8 cellular contexts compared by ENCODE assay signal in the genomic region with DNA sequence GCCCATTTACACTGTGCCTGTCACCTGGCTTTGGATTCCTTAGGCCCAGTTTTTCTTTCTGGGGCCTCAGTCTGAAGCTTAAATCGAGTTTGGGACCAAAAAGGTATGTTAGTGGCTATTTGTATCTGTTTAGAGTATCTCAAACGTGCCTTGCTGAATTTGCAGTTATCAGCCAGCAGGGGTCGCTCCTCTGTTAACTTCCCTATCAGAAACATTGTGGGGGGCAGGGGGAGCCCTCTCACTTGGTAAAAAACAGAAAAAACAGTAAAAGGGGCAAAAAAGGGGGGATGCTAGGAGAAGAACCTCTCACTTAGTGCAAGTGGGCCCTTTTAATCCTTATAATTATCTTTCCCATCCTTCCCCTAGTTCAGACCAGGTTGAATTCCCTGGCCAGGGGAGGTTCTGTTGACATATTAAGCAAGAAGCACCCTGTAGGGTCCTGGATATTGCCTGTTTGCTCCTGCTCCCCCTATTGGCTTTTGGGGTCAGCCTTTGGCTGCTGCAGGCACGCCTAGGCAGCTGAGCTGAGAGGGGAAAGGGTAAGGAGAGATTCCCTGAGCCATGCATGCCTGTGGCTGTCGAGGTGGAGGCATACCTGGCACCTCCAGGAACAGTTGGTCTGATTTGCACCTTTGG. TPM values are rescaled to one million over a fixed set of nuclear protein-coding genes. Genes with fewer than 3 reads are reported as not detected.
DNase-seq lines count a peak whose midpoint lies in the region; ATAC-seq and TF ChIP-seq lines count a peak whose summit lies in the region.

No MANE protein-coding gene starts in this region.

- H3K4me1 ChIP-seq in GM23248 (ENCODE audit: insufficient read depth): no peaks in the 10 kb centered on the region
- no peaks in the 10 kb centered on the region for H3K4me1 ChIP-seq in liver (ENCODE audit: control insufficient read depth in 4 of 4, insufficient read depth in 4 of 4, low read length in 3 of 4)

- H4K20me1 ChIP-seq in GM23248 (ENCODE audit: insufficient read depth): no peaks in the 10 kb centered on the region

- no peaks in the 10 kb centered on the region for H3F3A ChIP-seq in GM23248 (ENCODE audit: insufficient read depth)

- H3K79me2 ChIP-seq in GM23248 (ENCODE audit: insufficient read depth): no peaks in the 10 kb centered on the region

- no peak overlapping the region for H2AFZ ChIP-seq in GM23248

- H3K36me3 ChIP-seq in GM23248 (ENCODE audit: low read depth) (no peaks in the 10 kb centered on the region), liver (ENCODE audit: control insufficient read depth in 4 of 4, insufficient read depth in 3 of 4, low read depth in 1 of 4, low read length in 3 of 4) (no peaks in the 10 kb centered on the region)

- H3K9ac ChIP-seq in GM23248 (no peak overlapping the region), liver (ENCODE audit: low read depth in 1 of 2, low read length in 2 of 2) (no peak overlapping the region)

- WGBS in GM23248 (ENCODE audit: low coverage in 1 of 2, low lambda C conversion rate in 2 of 2, missing lambda C conversion rate in 2 of 2), 2 experiments: 26 to 27% methylated on average over 5 of the region's 5 CpGs
- WGBS in liver: 62% methylated on average over 5 of the region's 5 CpGs

- TF ChIP-seq RAD21 in liver (IDR thresholded peaks at IDR 0.05): peak; percentile 27 to 63

- H3K27ac ChIP-seq in C4-2B (no peak overlapping the region), GM23248 (no peak overlapping the region), liver (ENCODE audit: low read depth in 1 of 2, low read length in 2 of 2) (no peak overlapping the region)

- DNase-seq in GM23248: peak; percentile 33
- peak; percentile 17 for DNase-seq in activated naive CD4-positive, alpha-beta T cell treated with anti-CD3 and anti-CD28 coated beads, Interleukin-2, amount 50 U/mL, for 16 hours
- DNase-seq in mesenteric fat pad (ENCODE audit: low spot score): no peak
- DNase-seq in amniotic stem cell (lab: John Stamatoyannopoulos, UW): no peak

- no peaks in the 10 kb centered on the region for H3K27me3 ChIP-seq in GM23248 (replicated peaks; ENCODE audit: insufficient read depth)
- no peaks in the 10 kb centered on the region for H3K27me3 ChIP-seq in liver (ENCODE audit: control insufficient read depth in 4 of 4, insufficient read depth in 4 of 4, low read length in 3 of 4)

- peak; percentile 70 for TF ChIP-seq CTCF in C4-2B (conservative IDR thresholded peaks at IDR 0.05)
- TF ChIP-seq CTCF in liver (IDR thresholded peaks at IDR 0.05; ENCODE audit: low read depth, low read length, missing input control): peak; percentile 38

- no peaks in the 10 kb centered on the region for H3K9me2 ChIP-seq in GM23248 (ENCODE audit: insufficient read depth)

- ATAC-seq in HG03565 (IDR thresholded peaks at IDR 0.05; ENCODE audit: unreplicated experiment): no peak
- no peak for ATAC-seq in HG03108 (IDR thresholded peaks at IDR 0.05; ENCODE audit: unreplicated experiment)

- H3K4me3 ChIP-seq in GM23248 (no peak overlapping the region), liver (ENCODE audit: low read depth in 1 of 3, low read length in 3 of 3) (no peak overlapping the region)

- H3K9me3 ChIP-seq in GM23248 (ENCODE audit: low read depth) (no peaks in the 10 kb centered on the region), liver (ENCODE audit: control insufficient read depth in 4 of 4, low read length in 3 of 4) (no peaks in the 10 kb centered on the region)

- H3K4me2 ChIP-seq in GM23248 (ENCODE audit: unreplicated experiment): no peak overlapping the region

- in situ Hi-C loops in GM23248 (cut with MboI): no loop called here

TF ChIP-seq in liver, 16 proteins besides CTCF, POLR2A, EP300 and RAD21:
- no peak for TF ChIP-seq FOXA2 (IDR thresholded peaks at IDR 0.05)
- TF ChIP-seq, protein P1, sequence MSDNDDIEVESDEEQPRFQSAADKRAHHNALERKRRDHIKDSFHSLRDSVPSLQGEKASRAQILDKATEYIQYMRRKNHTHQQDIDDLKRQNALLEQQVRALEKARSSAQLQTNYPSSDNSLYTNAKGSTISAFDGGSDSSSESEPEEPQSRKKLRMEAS (IDR thresholded peaks at IDR 0.05): no peak

RNA-seq across cellular contexts. Expression of a gene that starts 8.8 kb away (rescaled TPM):
- 1.6 and 2.0 TPM in 2 replicates for total RNA-seq in GM23248 (2014; rRNA removed; shearing (Covaris generic))
- polyA plus RNA-seq in GM23248 (2016; fragmentation: Nextera tagmentation; extraction: Ambion mirVana) (0.66 and 1.3 TPM in 2 replicates), liver (1 to 10 TPM; 5.5 to 7.6 TPM)
- total RNA-seq in liver (10 to 100 TPM in 1 of 2 donors, 1 to 10 TPM in 1; 8.3 to 13.2 TPM), mesenteric fat pad (13.9 TPM)

RNA-seq across cellular contexts. Expression of a gene that starts 16.7 kb away (rescaled TPM):
- total RNA-seq in GM23248 (2014; rRNA removed; shearing (Covaris generic)): 1.6 and 3.0 TPM in 2 replicates
- polyA plus RNA-seq in GM23248 (2016; fragmentation: Nextera tagmentation; extraction: Ambion mirVana) (1.6 TPM in 2 replicates), liver (10 to 100 TPM in 1 of 2 donors, 1 to 10 TPM in 1; 9.7 to 12.9 TPM)
- total RNA-seq in liver (10 to 100 TPM; 23.4 to 45.2 TPM), mesenteric fat pad (50.8 TPM)

Comparison
In these comparisons a context has a peak if more than half of its experiments do, and no peak if none do; other contexts are left out.
1. DNase-seq: peak in GM23248 (single experiment) and activated naive CD4-positive, alpha-beta T cell treated with anti-CD3 and anti-CD28 coated beads, Interleukin-2, amount 50 U/mL, for 16 hours (single experiment); none in mesenteric fat pad (single experiment) and amniotic stem cell (single experiment).